In genomic region chr13:28100149-28101121, GRCh38 we compare ENCODE assay signal across 8 cellular contexts. TPM values are rescaled to one million over a fixed set of nuclear protein-coding genes. Genes with fewer than 3 reads are reported as not detected.
DNase-seq lines count a peak whose midpoint lies in the region; TF ChIP-seq lines count a peak whose summit lies in the region.

Gene FLT3, minus strand, starts transcription at chr13:28100576. Its CDS starts 66 bp downstream, at chr13:28100510.

- peaks cover 4% of the 10 kb centered on the region; the same call in 1 of the 2 replicates for H3K9me3 Mint-ChIP-seq in HFFc6

- H3K36me3 ChIP-seq in ascending aorta, result no peaks in the 10 kb centered on the region
- H3K36me3 ChIP-seq in iPS-18a (ENCODE audit: control insufficient read depth, low read depth, low read length), result no peaks in the 10 kb centered on the region

- 0 out of 2 replicates have a peak, but pooled peaks cover 5% of the 10 kb centered on the region for H3K4me1 Mint-ChIP-seq in HFFc6 (ENCODE audit: low read depth)

- H3K4me3 ChIP-seq in ascending aorta (peak within 1 kb of the TSS; percentile 41 to 58), iPS-18a (ENCODE audit: low read length) (peak within 1 kb of the TSS; percentile 67), skin epidermis (peak within 1 kb of the TSS; percentile 18 to 46 (median 30))

- in situ Hi-C loops in G401 (cut with HindIII; ENCODE audit: low sequenced_read_pairs), result no loop called here

- H3K9me3 ChIP-seq in ascending aorta (no peaks in the 10 kb centered on the region), iPS-18a (ENCODE audit: control insufficient read depth, low read depth, low read length) (peaks cover 3% of the 10 kb centered on the region)

- H3K27me3 ChIP-seq in ascending aorta (no peaks in the 10 kb centered on the region), iPS-18a (ENCODE audit: control insufficient read depth, insufficient read depth, low read length) (peaks cover 57% of the 10 kb centered on the region)

- intact Hi-C loops in ascending aorta (cut with DNase I), result no loop called here

- TF ChIP-seq CTCF in HFFc6 (IDR thresholded peaks at IDR 0.05) (no peak), ascending aorta (IDR thresholded peaks at IDR 0.05) (no peak)

- H3K9ac ChIP-seq in iPS-18a (ENCODE audit: low read length), result peak within 1 kb of the TSS; percentile 70

- no peak within 1 kb of the TSS for H3K27ac Mint-ChIP-seq in HFFc6

- H3K4me3 Mint-ChIP-seq in HFFc6, result peak within 1 kb of the TSS; percentile 30

- H3K27ac ChIP-seq in ascending aorta (no peak within 1 kb of the TSS), iPS-18a (ENCODE audit: low read length) (no peak within 1 kb of the TSS), skin epidermis (peak within 1 kb of the TSS in 2 of 21 experiments; percentile 46 to 47)

- H3K27me3 Mint-ChIP-seq in HFFc6 (ENCODE audit: insufficient read depth), result peaks cover 41% of the 10 kb centered on the region

- H3K4me1 ChIP-seq in ascending aorta (peaks cover 2 to 6% of the 10 kb centered on the region in 2 donors), iPS-18a (ENCODE audit: control insufficient read depth, low read depth, low read length) (peaks cover 5% of the 10 kb centered on the region)

- DNase-seq in G401 (ENCODE audit: low spot score) (peak; percentile 81), HFFc6 (no peak), NOMO-1 treated with DMSO at 0.1 percent for 48 hours (lab: John Stamatoyannopoulos, UW; ENCODE audit: unreplicated experiment) (peak; percentile 98), ascending aorta (ENCODE audit: low spot score in 2 of 2) (no peak), HCEC 1CT (no peak), NCI-H2081 treated with DMSO at 0.1 percent for 48 hours (lab: John Stamatoyannopoulos, UW) (no peak)

- H3K36me3 Mint-ChIP-seq in HFFc6 (ENCODE audit: low read depth), result no peaks in the 10 kb centered on the region

RNA-seq across cellular contexts. Expression of gene FLT3, which starts in this region (rescaled TPM):
- total RNA-seq in G401 (2014; rRNA removed; shearing (Covaris generic)), result 0.12 TPM in 1 of 2 replicates, not detected in the other
- not detected for total RNA-seq in HFFc6 (2021; fragmentation: NEBNext Ultra II Directional; extraction: Animal tissue kit (Norgen Biotek cat#: 25700))
- not detected for total RNA-seq in ascending aorta

Comparison
In these comparisons a context has a peak if more than half of its experiments do, and no peak if none do; other contexts are left out.
1. Peak in DNase-seq in G401; RNA of the gene not detected or under 1 TPM.